6 cellular contexts compared by ENCODE assay signal in the genomic region with DNA sequence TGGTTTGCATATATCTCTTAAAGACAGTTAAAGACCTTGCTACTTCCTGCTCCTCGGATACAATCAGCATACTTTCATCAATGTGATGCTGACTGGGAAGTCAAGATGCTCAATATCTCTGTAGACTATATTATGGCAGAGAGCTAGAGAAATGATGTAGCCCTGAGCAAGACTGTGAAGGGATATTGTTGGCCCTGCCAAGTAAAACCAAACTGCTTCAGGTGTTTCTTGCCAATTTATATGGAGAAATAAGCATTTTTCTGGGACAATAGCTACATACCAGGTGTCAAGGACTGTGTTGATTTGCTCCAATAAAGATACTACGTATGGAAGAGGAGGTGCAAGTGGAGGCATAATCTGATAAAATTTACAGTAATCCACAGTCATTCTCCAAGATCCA. TPM values are rescaled to one million over a fixed set of nuclear protein-coding genes. Genes with fewer than 3 reads are reported as not detected.
"Had no signal": no experiment of that assay in that cellular context is flagged by ENCODE, and none has a peak within 500 bp of the region (broad histone marks: within the 10 kb centered on the region; RNA-seq: fewer than 3 reads in every experiment).

No MANE protein-coding gene starts in this region.

- H3K27me3 Mint-ChIP-seq: IgD-negative memory B cell had no signal

- DNase-seq: IMR-90, KBM-7 had no signal

- H3K27ac Mint-ChIP-seq: IgD-negative memory B cell had no signal

- H3K9me3 Mint-ChIP-seq: IgD-negative memory B cell had no signal

- ATAC-seq: HepG2, K562 had no signal

- H3K4me3 Mint-ChIP-seq: IgD-negative memory B cell had no signal

- H3K4me3 ChIP-seq: K562 had no signal

- H3K27ac ChIP-seq: HL-60 had no signal

RNA-seq across cellular contexts. Expression of a gene that starts 4.7 kb away (rescaled TPM):
- total RNA-seq: HepG2, IMR-90, K562 had no signal
